1 cellular context compared by ENCODE assay signal in genomic region chr20:6490849-6491248, GRCh38.
A peak's percentile ranks its signal among the peaks of the same experiment; 100 is the strongest.
TF ChIP-seq lines count a peak whose summit lies in the region.

No MANE protein-coding gene starts in this region.

TF ChIP-seq in HepG2, 621 proteins besides CTCF, POLR2A, EP300 and RAD21 (continued from another document and continues in another):
- TF ChIP-seq, protein P1, sequence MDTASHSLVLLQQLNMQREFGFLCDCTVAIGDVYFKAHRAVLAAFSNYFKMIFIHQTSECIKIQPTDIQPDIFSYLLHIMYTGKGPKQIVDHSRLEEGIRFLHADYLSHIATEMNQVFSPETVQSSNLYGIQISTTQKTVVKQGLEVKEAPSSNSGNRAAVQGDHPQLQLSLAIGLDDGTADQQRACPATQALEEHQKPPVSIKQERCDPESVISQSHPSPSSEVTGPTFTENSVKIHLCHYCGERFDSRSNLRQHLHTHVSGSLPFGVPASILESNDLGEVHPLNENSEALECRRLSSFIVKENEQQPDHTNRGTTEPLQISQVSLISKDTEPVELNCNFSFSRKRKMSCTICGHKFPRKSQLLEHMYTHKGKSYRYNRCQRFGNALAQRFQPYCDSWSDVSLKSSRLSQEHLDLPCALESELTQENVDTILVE (CRISPR knock-in tag; IDR thresholded peaks at IDR 0.05): peak; percentile 63; the same call in 1 of the 2 replicates
- TF ChIP-seq ZSCAN31 (CRISPR knock-in tag; IDR thresholded peaks at IDR 0.05; ENCODE audit: low read depth): no peak
- peak; percentile 78; the same call in 1 of the 2 replicates for TF ChIP-seq HBP1 (CRISPR knock-in tag; IDR thresholded peaks at IDR 0.05; ENCODE audit: low read depth)
- TF ChIP-seq MIER2 (CRISPR knock-in tag; IDR thresholded peaks at IDR 0.05): peak; percentile 100
- no peak for TF ChIP-seq ZNF879 (CRISPR knock-in tag; IDR thresholded peaks at IDR 0.05)
- TF ChIP-seq IKZF4 (CRISPR knock-in tag; IDR thresholded peaks at IDR 0.05; ENCODE audit: borderline replicate concordance, low read depth, not compliant biosample characterization): no peak
- peak; percentile 99 for TF ChIP-seq ARID2 (CRISPR knock-in tag; IDR thresholded peaks at IDR 0.05; ENCODE audit: borderline replicate concordance)
- TF ChIP-seq ZNF781 (CRISPR knock-in tag; IDR thresholded peaks at IDR 0.05; ENCODE audit: borderline replicate concordance, not compliant biosample characterization): no peak
- peak; percentile 79 for TF ChIP-seq NCOR1 (IDR thresholded peaks at IDR 0.05; ENCODE audit: borderline replicate concordance, low read length)
- no peak for TF ChIP-seq ZNF3 (CRISPR knock-in tag; IDR thresholded peaks at IDR 0.05)
- peak; percentile 88; the same call in 1 of the 2 replicates for TF ChIP-seq KDM1A (CRISPR knock-in tag; IDR thresholded peaks at IDR 0.05)
- TF ChIP-seq KMT2A (CRISPR knock-in tag; IDR thresholded peaks at IDR 0.05): no peak
- 0 out of 2 replicates have a peak, but pooled peaks have one; percentile 42 for TF ChIP-seq SNAI1 (CRISPR knock-in tag; IDR thresholded peaks at IDR 0.05; ENCODE audit: borderline replicate concordance)
- TF ChIP-seq, protein P2, sequence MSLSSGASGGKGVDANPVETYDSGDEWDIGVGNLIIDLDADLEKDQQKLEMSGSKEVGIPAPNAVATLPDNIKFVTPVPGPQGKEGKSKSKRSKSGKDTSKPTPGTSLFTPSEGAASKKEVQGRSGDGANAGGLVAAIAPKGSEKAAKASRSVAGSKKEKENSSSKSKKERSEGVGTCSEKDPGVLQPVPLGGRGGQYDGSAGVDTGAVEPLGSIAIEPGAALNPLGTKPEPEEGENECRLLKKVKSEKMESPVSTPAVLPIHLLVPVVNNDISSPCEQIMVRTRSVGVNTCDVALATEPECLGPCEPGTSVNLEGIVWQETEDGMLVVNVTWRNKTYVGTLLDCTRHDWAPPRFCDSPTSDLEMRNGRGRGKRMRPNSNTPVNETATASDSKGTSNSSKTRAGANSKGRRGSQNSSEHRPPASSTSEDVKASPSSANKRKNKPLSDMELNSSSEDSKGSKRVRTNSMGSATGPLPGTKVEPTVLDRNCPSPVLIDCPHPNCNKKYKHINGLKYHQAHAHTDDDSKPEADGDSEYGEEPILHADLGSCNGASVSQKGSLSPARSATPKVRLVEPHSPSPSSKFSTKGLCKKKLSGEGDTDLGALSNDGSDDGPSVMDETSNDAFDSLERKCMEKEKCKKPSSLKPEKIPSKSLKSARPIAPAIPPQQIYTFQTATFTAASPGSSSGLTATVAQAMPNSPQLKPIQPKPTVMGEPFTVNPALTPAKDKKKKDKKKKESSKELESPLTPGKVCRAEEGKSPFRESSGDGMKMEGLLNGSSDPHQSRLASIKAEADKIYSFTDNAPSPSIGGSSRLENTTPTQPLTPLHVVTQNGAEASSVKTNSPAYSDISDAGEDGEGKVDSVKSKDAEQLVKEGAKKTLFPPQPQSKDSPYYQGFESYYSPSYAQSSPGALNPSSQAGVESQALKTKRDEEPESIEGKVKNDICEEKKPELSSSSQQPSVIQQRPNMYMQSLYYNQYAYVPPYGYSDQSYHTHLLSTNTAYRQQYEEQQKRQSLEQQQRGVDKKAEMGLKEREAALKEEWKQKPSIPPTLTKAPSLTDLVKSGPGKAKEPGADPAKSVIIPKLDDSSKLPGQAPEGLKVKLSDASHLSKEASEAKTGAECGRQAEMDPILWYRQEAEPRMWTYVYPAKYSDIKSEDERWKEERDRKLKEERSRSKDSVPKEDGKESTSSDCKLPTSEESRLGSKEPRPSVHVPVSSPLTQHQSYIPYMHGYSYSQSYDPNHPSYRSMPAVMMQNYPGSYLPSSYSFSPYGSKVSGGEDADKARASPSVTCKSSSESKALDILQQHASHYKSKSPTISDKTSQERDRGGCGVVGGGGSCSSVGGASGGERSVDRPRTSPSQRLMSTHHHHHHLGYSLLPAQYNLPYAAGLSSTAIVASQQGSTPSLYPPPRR (CRISPR knock-in tag; IDR thresholded peaks at IDR 0.05; ENCODE audit: borderline replicate concordance): no peak
- peak; percentile 73; the same call in 1 of the 2 replicates for TF ChIP-seq IRF2 (CRISPR knock-in tag; IDR thresholded peaks at IDR 0.05)
- peak; percentile 86; the same call in 1 of the 2 replicates for TF ChIP-seq TSC22D2 (CRISPR knock-in tag; IDR thresholded peaks at IDR 0.05; ENCODE audit: borderline replicate concordance)
- TF ChIP-seq ZIK1 (CRISPR knock-in tag; IDR thresholded peaks at IDR 0.05; ENCODE audit: borderline replicate concordance, low read depth): no peak
- TF ChIP-seq ZNF121 (CRISPR knock-in tag; IDR thresholded peaks at IDR 0.05): no peak
- TF ChIP-seq ZNF484 (CRISPR knock-in tag; IDR thresholded peaks at IDR 0.05; ENCODE audit: borderline replicate concordance, low read depth): no peak
- peak; percentile 75 for TF ChIP-seq GATAD2A (CRISPR knock-in tag; IDR thresholded peaks at IDR 0.05)
- TF ChIP-seq SP2 (CRISPR knock-in tag; IDR thresholded peaks at IDR 0.05): no peak
- no peak for TF ChIP-seq KAT2B (IDR thresholded peaks at IDR 0.05; ENCODE audit: borderline replicate concordance, low read depth, low read length)
- peak; percentile 61; the same call in 1 of the 2 replicates for TF ChIP-seq ZFP1 (CRISPR knock-in tag; IDR thresholded peaks at IDR 0.05)
- peak; percentile 66; the same call in 1 of the 2 replicates for TF ChIP-seq ZNF780A (CRISPR knock-in tag; IDR thresholded peaks at IDR 0.05)
- TF ChIP-seq MTF2 (CRISPR knock-in tag; IDR thresholded peaks at IDR 0.05; ENCODE audit: borderline replicate concordance): no peak
- TF ChIP-seq ATF4 (CRISPR knock-in tag; IDR thresholded peaks at IDR 0.05): peak in 1 of 2 experiments; percentile 62; a peak in 1 of 4 replicates
- TF ChIP-seq ZNF251 (CRISPR knock-in tag; IDR thresholded peaks at IDR 0.05): no peak
- TF ChIP-seq, protein P3, sequence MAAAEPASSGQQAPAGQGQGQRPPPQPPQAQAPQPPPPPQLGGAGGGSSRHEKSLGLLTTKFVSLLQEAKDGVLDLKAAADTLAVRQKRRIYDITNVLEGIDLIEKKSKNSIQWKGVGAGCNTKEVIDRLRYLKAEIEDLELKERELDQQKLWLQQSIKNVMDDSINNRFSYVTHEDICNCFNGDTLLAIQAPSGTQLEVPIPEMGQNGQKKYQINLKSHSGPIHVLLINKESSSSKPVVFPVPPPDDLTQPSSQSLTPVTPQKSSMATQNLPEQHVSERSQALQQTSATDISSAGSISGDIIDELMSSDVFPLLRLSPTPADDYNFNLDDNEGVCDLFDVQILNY (CRISPR knock-in tag; conservative IDR thresholded peaks at IDR 0.05): no peak
- TF ChIP-seq PLRG1 (conservative IDR thresholded peaks at IDR 0.05): no peak
- TF ChIP-seq SSRP1 (CRISPR knock-in tag; IDR thresholded peaks at IDR 0.05): no peak
- no peak for TF ChIP-seq JUN (CRISPR knock-in tag; IDR thresholded peaks at IDR 0.05)
- peak; percentile 64; the same call in 1 of the 2 replicates for TF ChIP-seq HOXA5 (CRISPR knock-in tag; IDR thresholded peaks at IDR 0.05)
- TF ChIP-seq ZNF574 (CRISPR knock-in tag; IDR thresholded peaks at IDR 0.05): peak; percentile 39; the same call in 1 of the 2 replicates
- TF ChIP-seq GATAD1 (CRISPR knock-in tag; IDR thresholded peaks at IDR 0.05): peak; percentile 48; the same call in 1 of the 2 replicates
- peak; percentile 98 for TF ChIP-seq HNF4G (IDR thresholded peaks at IDR 0.05; ENCODE audit: borderline replicate concordance, low read depth, low read length)
- TF ChIP-seq HNF4G (CRISPR knock-in tag; IDR thresholded peaks at IDR 0.05; ENCODE audit: borderline replicate concordance, low read depth): peak; percentile 92
- TF ChIP-seq JARID2 (CRISPR knock-in tag; IDR thresholded peaks at IDR 0.05; ENCODE audit: insufficient replicate concordance): no peak
- TF ChIP-seq MIER3 (CRISPR knock-in tag; IDR thresholded peaks at IDR 0.05; ENCODE audit: borderline replicate concordance): peak; percentile 87; the same call in 1 of the 2 replicates
- no peak for TF ChIP-seq AKNA (CRISPR knock-in tag; IDR thresholded peaks at IDR 0.05; ENCODE audit: borderline replicate concordance)
- TF ChIP-seq MBNL3 (CRISPR knock-in tag; conservative IDR thresholded peaks at IDR 0.05): 0 out of 2 replicates have a peak, but pooled peaks have one; percentile 93
- TF ChIP-seq ATF1 (CRISPR knock-in tag; IDR thresholded peaks at IDR 0.05): no peak
- peak; percentile 54 for TF ChIP-seq CEBPG (CRISPR knock-in tag; IDR thresholded peaks at IDR 0.05)
- TF ChIP-seq MXD3 (CRISPR knock-in tag; IDR thresholded peaks at IDR 0.05): no peak
- no peak for TF ChIP-seq ELF1 (CRISPR knock-in tag; IDR thresholded peaks at IDR 0.05)
- 0 out of 2 replicates have a peak, but pooled peaks have one; percentile 43 for TF ChIP-seq ZNF24 (IDR thresholded peaks at IDR 0.05)
- peak; percentile 90 for TF ChIP-seq MIXL1 (CRISPR knock-in tag; IDR thresholded peaks at IDR 0.05)
- no peak for TF ChIP-seq ZNF75D (CRISPR knock-in tag; IDR thresholded peaks at IDR 0.05; ENCODE audit: borderline replicate concordance)
